ENCODE assay signal across 18 cellular contexts in the genomic region with DNA sequence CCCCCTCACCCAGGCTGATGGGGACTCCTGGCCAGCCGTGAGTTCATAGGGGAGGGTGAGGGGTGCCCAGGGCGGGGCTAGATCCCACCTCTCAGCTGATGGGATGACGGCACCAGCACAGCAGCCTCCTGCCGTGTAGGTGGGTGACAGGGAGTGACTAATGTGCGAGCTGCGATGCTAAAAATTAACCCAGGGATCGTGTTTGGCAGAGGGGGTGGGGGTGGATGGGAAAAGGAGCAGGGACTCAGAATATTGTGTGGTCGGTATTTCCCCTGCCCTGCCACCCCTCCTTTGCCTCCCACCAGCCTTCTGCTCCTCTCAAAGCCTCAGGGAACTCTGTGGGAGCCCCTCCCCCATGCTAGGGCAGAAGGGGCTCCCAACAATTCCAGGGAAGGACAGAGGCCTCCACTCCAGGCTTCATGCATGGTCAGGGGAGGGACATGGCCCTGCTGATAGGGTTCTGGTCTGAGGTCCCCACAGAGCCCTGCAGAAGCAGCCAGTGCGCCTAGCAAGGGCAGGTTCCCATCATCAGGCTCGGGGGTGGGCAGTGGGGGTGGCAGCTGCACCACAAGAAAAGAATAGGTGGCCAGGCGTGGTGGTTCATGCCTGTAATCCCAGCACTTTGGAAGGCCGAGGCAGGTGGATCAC. TPM values are rescaled to one million over a fixed set of nuclear protein-coding genes. Genes with fewer than 3 reads are reported as not detected.
DNase-seq lines count a peak whose midpoint lies in the region; ATAC-seq and TF ChIP-seq lines count a peak whose summit lies in the region.
"Had no signal": no experiment of that assay in that cellular context is flagged by ENCODE, and none has a peak within 500 bp of the region (broad histone marks: within the 10 kb centered on the region; RNA-seq: fewer than 3 reads in every experiment).

No MANE protein-coding gene starts in this region.

- no peaks in the 10 kb centered on the region for H3K9me3 Mint-ChIP-seq in CD4-positive, alpha-beta T cell
- H3K9me3 Mint-ChIP-seq in activated CD8-positive, alpha-beta memory T cell treated with anti-CD3 and anti-CD28 coated beads, Interleukin-2, amount 10 ng/mL, durations not matched to agents 7 days and 5 days (ENCODE audit: low read depth), result no peaks in the 10 kb centered on the region
- H3K9me3 Mint-ChIP-seq: HFFc6 had no signal

- H3K4me1 Mint-ChIP-seq in CD4-positive, alpha-beta T cell (ENCODE audit: low read depth), result peaks cover 18% of the 10 kb centered on the region
- H3K4me1 Mint-ChIP-seq in activated CD8-positive, alpha-beta memory T cell treated with anti-CD3 and anti-CD28 coated beads, Interleukin-2, amount 10 ng/mL, durations not matched to agents 7 days and 5 days, result peaks cover 22% of the 10 kb centered on the region

- H3K27ac Mint-ChIP-seq in CD4-positive, alpha-beta T cell, result peak overlapping the region; percentile 5
- H3K27ac Mint-ChIP-seq in activated CD8-positive, alpha-beta memory T cell treated with anti-CD3 and anti-CD28 coated beads, Interleukin-2, amount 10 ng/mL, durations not matched to agents 7 days and 5 days, result no peak overlapping the region
- H3K27ac Mint-ChIP-seq: HFFc6 had no signal

- H3K4me3 ChIP-seq in body of pancreas, result no peak overlapping the region
- H3K4me3 ChIP-seq: SJSA1, testis had no signal

- WGBS in body of pancreas, 2 donors, result 35 to 50% methylated on average over 11 to 12 of the region's 12 CpGs

- no peak overlapping the region for H3K4me3 Mint-ChIP-seq in CD4-positive, alpha-beta T cell
- H3K4me3 Mint-ChIP-seq in activated CD8-positive, alpha-beta memory T cell treated with anti-CD3 and anti-CD28 coated beads, Interleukin-2, amount 10 ng/mL, durations not matched to agents 7 days and 5 days, result no peak overlapping the region
- H3K4me3 Mint-ChIP-seq: HFFc6 had no signal

- no peak overlapping the region for H3K27ac ChIP-seq in CD4-positive, alpha-beta T cell (ENCODE audit: low read depth, low read length)
- H3K27ac ChIP-seq in body of pancreas, result peak overlapping the region; percentile 69 to 80 (median 77)
- H3K27ac ChIP-seq: epithelial cell of prostate, SJSA1, testis had no signal

- TF ChIP-seq CTCF in CD4-positive, alpha-beta T cell (IDR thresholded peaks at IDR 0.05), result no peak
- no peak for TF ChIP-seq CTCF in body of pancreas (IDR thresholded peaks at IDR 0.05)

- no peak for DNase-seq in CD4-positive, alpha-beta T cell
- DNase-seq in HuH-7.5 (ENCODE audit: low spot score) (peak; percentile 56), body of pancreas (peak; percentile 63 to 81 (median 75)), occipital lobe (lab: John Stamatoyannopoulos, UW) (peak; percentile 49), ureter (ENCODE audit: low spot score) (no peak)
- DNase-seq in activated CD8-positive, alpha-beta memory T cell treated with anti-CD3 and anti-CD28 coated beads, Interleukin-2, amount 10 ng/mL, durations not matched to agents 7 days and 5 days, result no peak
- DNase-seq: activated CD4-positive, CD25-positive, alpha-beta regulatory T cell treated with anti-CD3 and anti-CD28 coated beads, Interleukin-2, amount 50 U/mL, for 72 hours; BE2C; HFFc6; naive thymus-derived CD4-positive, alpha-beta T cell; NCI-H2227 treated with DMSO at 0.1 percent for 48 hours; T-helper 9 cell; testis had no signal

- intact Hi-C loops in CD4-positive, alpha-beta T cell (cut with DNase I, micrococcal nuclease), result no loop called here
- intact Hi-C loops in body of pancreas (cut with DNase I), result no loop called here

- no peaks in the 10 kb centered on the region for H3K36me3 ChIP-seq in body of pancreas (replicated peaks in 1 of 2; ENCODE audit: insufficient read depth in 1 of 2, low read depth in 2 of 2)
- H3K36me3 ChIP-seq: BE2C, SJSA1 had no signal

- no peak for ATAC-seq in CD4-positive, alpha-beta T cell (ENCODE audit: poor library complexity)
- ATAC-seq in body of pancreas, result peak; percentile 69
- no peak for ATAC-seq in esophagus mucosa
- ATAC-seq in activated CD8-positive, alpha-beta memory T cell treated with anti-CD3 and anti-CD28 coated beads, Interleukin-2, amount 10 ng/mL, durations not matched to agents 7 days and 5 days, result no peak
- ATAC-seq in HG03159 (IDR thresholded peaks at IDR 0.05; ENCODE audit: unreplicated experiment), result no peak
- ATAC-seq: naive thymus-derived CD4-positive, alpha-beta T cell; right cardiac atrium had no signal

- no peaks in the 10 kb centered on the region for H3K9me3 ChIP-seq in CD4-positive, alpha-beta T cell (ENCODE audit: control insufficient read depth, low read length)
- no peaks in the 10 kb centered on the region for H3K9me3 ChIP-seq in body of pancreas
- H3K9me3 ChIP-seq: BE2C, SJSA1, testis had no signal

- POLR2A ChIA-PET in CD4-positive, alpha-beta T cell (lab: Charles Lee), result interaction anchor here (1.3 to 8.2 kb wide), 3 partner anchors 11 to 26 kb away, joined by 4 to 73 read pairs (median 7); a partner anchor contains a TSS

- no peaks in the 10 kb centered on the region for H3K27me3 ChIP-seq in CD4-positive, alpha-beta T cell (ENCODE audit: control insufficient read depth, insufficient read depth, low read length)
- no peaks in the 10 kb centered on the region for H3K27me3 ChIP-seq in body of pancreas
- H3K27me3 ChIP-seq: BE2C, testis had no signal

- peaks cover 39% of the 10 kb centered on the region for H3K4me1 ChIP-seq in body of pancreas

- peaks cover 19% of the 10 kb centered on the region for H3K36me3 Mint-ChIP-seq in CD4-positive, alpha-beta T cell (ENCODE audit: low read depth)
- no peaks in the 10 kb centered on the region for H3K36me3 Mint-ChIP-seq in activated CD8-positive, alpha-beta memory T cell treated with anti-CD3 and anti-CD28 coated beads, Interleukin-2, amount 10 ng/mL, durations not matched to agents 7 days and 5 days

- CTCF ChIA-PET in CD4-positive, alpha-beta T cell (lab: Charles Lee), result interaction anchor here (7.4 to 9.5 kb wide), 2 partner anchors 12 to 24 kb away, joined by 164 to 184 read pairs; a partner anchor contains a TSS
- CTCF ChIA-PET in activated CD8-positive, alpha-beta memory T cell treated with anti-CD3 and anti-CD28 coated beads, Interleukin-2, amount 10 ng/mL, durations not matched to agents 7 days and 5 days (lab: Charles Lee), result interaction anchor here (1.0 to 12.6 kb wide), 10 partner anchors 10 to 102 kb away, joined by 3 to 400 read pairs (median 61); a partner anchor contains a TSS

- TF ChIP-seq POLR2A in body of pancreas (IDR thresholded peaks at IDR 0.05), result no peak

- H3K27me3 Mint-ChIP-seq in CD4-positive, alpha-beta T cell, result no peaks in the 10 kb centered on the region
- H3K27me3 Mint-ChIP-seq in activated CD8-positive, alpha-beta memory T cell treated with anti-CD3 and anti-CD28 coated beads, Interleukin-2, amount 10 ng/mL, durations not matched to agents 7 days and 5 days, result peaks cover 4% of the 10 kb centered on the region

RNA-seq across cellular contexts. Expression of a gene that starts 12.5 kb away (rescaled TPM):
- total RNA-seq in CD4-positive, alpha-beta T cell, result 100 to 1,000 TPM; 495 to 525 TPM
- 10 to 100 TPM in 1 of 2 donors, 1 to 10 TPM in 1; 7.0 to 19.4 TPM for total RNA-seq in body of pancreas
- total RNA-seq in occipital lobe, result 1.6 TPM
- total RNA-seq in ureter, result 50.7 TPM
- total RNA-seq in esophagus mucosa, result 3.9 TPM
- 1 to 10 TPM; 1.8 to 2.2 TPM for total RNA-seq in activated CD8-positive, alpha-beta memory T cell treated with anti-CD3 and anti-CD28 coated beads, Interleukin-2, amount 10 ng/mL, durations not matched to agents 7 days and 5 days

RNA-seq across cellular contexts. Expression of a gene that starts 32.0 kb away (rescaled TPM):
- total RNA-seq in CD4-positive, alpha-beta T cell, result 10 to 100 TPM; 67.0 to 79.2 TPM
- 100 to 1,000 TPM in 1 of 2 donors, 10 to 100 TPM in 1; 36.6 to 253 TPM for total RNA-seq in body of pancreas
- 5.8 TPM for total RNA-seq in occipital lobe
- 79.2 TPM for total RNA-seq in ureter
- 2.0 TPM for total RNA-seq in esophagus mucosa
- total RNA-seq in activated CD8-positive, alpha-beta memory T cell treated with anti-CD3 and anti-CD28 coated beads, Interleukin-2, amount 10 ng/mL, durations not matched to agents 7 days and 5 days, result 10 to 100 TPM in 1 of 2 experiments, 1 to 10 TPM in 1; 8.4 to 41.8 TPM

RNA-seq across cellular contexts. Expression of a gene that starts 50.5 kb away (rescaled TPM):
- 10 to 100 TPM; 20.6 to 20.9 TPM for total RNA-seq in CD4-positive, alpha-beta T cell
- total RNA-seq in body of pancreas (10 to 100 TPM; 25.7 to 25.9 TPM), occipital lobe (19.5 TPM), ureter (27.2 TPM), esophagus mucosa (35.2 TPM)
- total RNA-seq in activated CD8-positive, alpha-beta memory T cell treated with anti-CD3 and anti-CD28 coated beads, Interleukin-2, amount 10 ng/mL, durations not matched to agents 7 days and 5 days, result 10 to 100 TPM; 33.3 to 42.2 TPM

Comparison
In these comparisons a context has a peak if more than half of its experiments do, and no peak if none do; other contexts are left out.
1. DNase-seq: peak in HuH-7.5 (single experiment), body of pancreas (4 of 4) and occipital lobe (single experiment); none in CD4-positive, alpha-beta T cell (0 of 10), ureter (single experiment) and activated CD8-positive, alpha-beta memory T cell treated with anti-CD3 and anti-CD28 coated beads, Interleukin-2, amount 10 ng/mL, durations not matched to agents 7 days and 5 days (single experiment).